Comparison of ENCODE assay signal across 15 cellular contexts in genomic region chr6:168192901-168193815, GRCh38.
"Had no signal": no experiment of that assay in that cellular context is flagged by ENCODE, and none has a peak within 500 bp of the region (broad histone marks: within the 10 kb centered on the region; RNA-seq: fewer than 3 reads in every experiment).

No MANE protein-coding gene starts in this region.

- H3K9me3 Mint-ChIP-seq: activated CD4-positive, alpha-beta T cell treated with anti-CD3 and anti-CD28 coated beads, Interleukin-2, amount 10 ng/mL, durations not matched to agents 24 days and 14 days; activated naive CD8-positive, alpha-beta T cell treated with anti-CD3 and anti-CD28 coated beads for 36 hours; activated T-helper 1 cell treated with anti-CD3 and anti-CD28 coated beads, Interleukin-12 subunit alpha, Interleukin-12 subunit beta, Interleukin-2, Interleukin-4 antibody, amounts not matched to agents 30 ng/mL and 10 ng/mL and 1 ng/mL, durations not matched to agents 14 hours and 24 hours and 36 hours had no signal

- H3K4me3 Mint-ChIP-seq: activated CD4-positive, alpha-beta T cell treated with anti-CD3 and anti-CD28 coated beads, Interleukin-2, amount 10 ng/mL, durations not matched to agents 24 days and 14 days; activated naive CD8-positive, alpha-beta T cell treated with anti-CD3 and anti-CD28 coated beads for 36 hours; activated T-helper 1 cell treated with anti-CD3 and anti-CD28 coated beads, Interleukin-12 subunit alpha, Interleukin-12 subunit beta, Interleukin-2, Interleukin-4 antibody, amounts not matched to agents 30 ng/mL and 10 ng/mL and 1 ng/mL, durations not matched to agents 14 hours and 24 hours and 36 hours had no signal

- H3K27ac Mint-ChIP-seq: activated CD4-positive, alpha-beta T cell treated with anti-CD3 and anti-CD28 coated beads, Interleukin-2, amount 10 ng/mL, durations not matched to agents 24 days and 14 days; activated naive CD8-positive, alpha-beta T cell treated with anti-CD3 and anti-CD28 coated beads for 36 hours; activated T-helper 1 cell treated with anti-CD3 and anti-CD28 coated beads, Interleukin-12 subunit alpha, Interleukin-12 subunit beta, Interleukin-2, Interleukin-4 antibody, amounts not matched to agents 30 ng/mL and 10 ng/mL and 1 ng/mL, durations not matched to agents 14 hours and 24 hours and 36 hours had no signal

- H3K4me1 Mint-ChIP-seq: activated CD4-positive, alpha-beta T cell treated with anti-CD3 and anti-CD28 coated beads, Interleukin-2, amount 10 ng/mL, durations not matched to agents 24 days and 14 days; activated naive CD8-positive, alpha-beta T cell treated with anti-CD3 and anti-CD28 coated beads for 36 hours had no signal

- H3K9me3 ChIP-seq: body of pancreas, pancreas had no signal

- H3K4me3 ChIP-seq: body of pancreas, pancreas had no signal

- ATAC-seq: body of pancreas, pancreas had no signal

- H3K27me3 Mint-ChIP-seq: activated CD4-positive, alpha-beta T cell treated with anti-CD3 and anti-CD28 coated beads, Interleukin-2, amount 10 ng/mL, durations not matched to agents 24 days and 14 days had no signal

- DNase-seq: activated CD4-positive, alpha-beta T cell treated with anti-CD3 and anti-CD28 coated beads, Interleukin-2, amount 10 ng/mL, durations not matched to agents 24 days and 14 days; activated CD4-positive, CD25-positive, alpha-beta regulatory T cell; activated naive CD8-positive, alpha-beta T cell treated with anti-CD3 and anti-CD28 coated beads for 36 hours; amygdala; body of pancreas; central memory CD4-positive, alpha-beta T cell; cortex of kidney; effector CD8-positive, alpha-beta T cell; foreskin fibroblast; hypothalamus; kidney glomerular epithelial cell; pancreas; stimulated activated CD4-positive, alpha-beta T cell treated with anti-CD3 and anti-CD28 coated beads, Interleukin-1b, Interleukin-23, amount 100 ng/mL, for 48 hours; T-helper 2 cell had no signal

- H3K36me3 ChIP-seq: pancreas had no signal

- H3K27me3 ChIP-seq: pancreas had no signal

- H3K36me3 Mint-ChIP-seq: activated naive CD8-positive, alpha-beta T cell treated with anti-CD3 and anti-CD28 coated beads for 36 hours had no signal

- H3K27ac ChIP-seq: body of pancreas, pancreas had no signal
